10 cellular contexts compared by ENCODE assay signal in the genomic region with DNA sequence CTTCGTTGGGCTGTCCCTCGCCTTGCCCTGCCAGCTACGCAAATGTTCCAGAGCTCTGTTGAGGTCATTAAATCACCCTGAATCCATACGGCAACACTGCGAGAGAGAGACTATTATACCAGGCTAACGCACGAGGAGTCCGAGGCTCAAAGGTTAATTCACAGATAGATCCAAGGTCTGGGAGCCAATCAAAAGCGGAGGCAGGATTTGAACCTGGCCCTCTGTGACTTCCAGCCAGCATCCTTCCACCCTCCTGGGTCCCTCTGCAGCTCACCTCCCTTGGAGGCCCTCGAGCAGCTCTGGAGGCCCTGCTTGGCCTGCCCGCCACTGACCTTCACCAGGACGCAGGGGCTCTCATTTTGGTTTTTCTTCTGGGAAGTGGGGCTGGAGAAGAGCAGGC. TPM values are rescaled to one million over a fixed set of nuclear protein-coding genes. Genes with fewer than 3 reads are reported as not detected.
DNase-seq lines count a peak whose midpoint lies in the region; ATAC-seq and TF ChIP-seq lines count a peak whose summit lies in the region.
"Had no signal": no experiment of that assay in that cellular context is flagged by ENCODE, and none has a peak within 500 bp of the region (broad histone marks: within the 10 kb centered on the region; RNA-seq: fewer than 3 reads in every experiment).

No MANE protein-coding gene starts in this region.

- in situ Hi-C loops in mammary epithelial cell (cut with MboI; ENCODE audit: low sequenced_read_pairs in 2 of 2), result no loop called here

- H3K36me3 Mint-ChIP-seq in memory B cell, result peaks cover 2% of the 10 kb centered on the region

- no peak for TF ChIP-seq EP300 in tibial nerve (IDR thresholded peaks at IDR 0.05)

- TF ChIP-seq POLR2A in breast epithelium (IDR thresholded peaks at IDR 0.05), result no peak
- TF ChIP-seq POLR2A in tibial nerve (IDR thresholded peaks at IDR 0.05), result no peak

- peak overlapping the region in 1 of 2 donors; percentile 76 for H3K27ac ChIP-seq in breast epithelium
- no peak overlapping the region for H3K27ac ChIP-seq in mammary epithelial cell (ENCODE audit: insufficient read depth, low read depth, low read length)
- H3K27ac ChIP-seq in tibial nerve, result peak overlapping the region; percentile 63 to 87 (median 75)

- peak overlapping the region; percentile 85 for H3K4me3 Mint-ChIP-seq in memory B cell
- H3K4me3 Mint-ChIP-seq: mesothelial cell of epicardium had no signal

- H4K20me1 ChIP-seq in mammary epithelial cell (ENCODE audit: insufficient read depth, low read length), result no peaks in the 10 kb centered on the region

- BruUV-seq in mammary epithelial cell (replicated peaks; lab: Mats Ljungman, UMichigan), result no TSS peak

- ATAC-seq in memory B cell (ENCODE audit: low read depth), result no peak

- peaks cover 5% of the 10 kb centered on the region for H3K4me1 Mint-ChIP-seq in memory B cell
- H3K4me1 Mint-ChIP-seq: mesothelial cell of epicardium had no signal

- H3K9me3 ChIP-seq in breast epithelium (no peaks in the 10 kb centered on the region), mammary epithelial cell (replicated peaks; ENCODE audit: insufficient read depth, low read length) (no peaks in the 10 kb centered on the region), adipocyte (ENCODE audit: control insufficient read depth, low read length) (no peaks in the 10 kb centered on the region), tibial nerve (no peaks in the 10 kb centered on the region)

- peak overlapping the region; percentile 57 to 76 (median 63) for H3K4me3 ChIP-seq in breast epithelium
- no peak overlapping the region for H3K4me3 ChIP-seq in mammary epithelial cell (replicated peaks in 1 of 3; ENCODE audit: insufficient read depth in 1 of 3, low read depth in 2 of 3, low read length in 3 of 3)
- H3K4me3 ChIP-seq in adipocyte (ENCODE audit: low read length), result peak overlapping the region; percentile 75
- H3K4me3 ChIP-seq in tibial nerve, result peak overlapping the region in 3 of 4 donors; percentile 40 to 74 (median 41)

- H3K4me1 ChIP-seq in breast epithelium, result peaks cover 2 to 18% of the 10 kb centered on the region in 2 donors
- peaks cover 20% of the 10 kb centered on the region for H3K4me1 ChIP-seq in mammary epithelial cell (ENCODE audit: insufficient read depth, low read length)
- peaks cover 38% of the 10 kb centered on the region for H3K4me1 ChIP-seq in adipocyte (ENCODE audit: control insufficient read depth, insufficient read depth, low read length)
- peaks cover 0 to 54% (median 16%) of the 10 kb centered on the region in 4 donors for H3K4me1 ChIP-seq in tibial nerve

- H3K27me3 ChIP-seq in breast epithelium (no peaks in the 10 kb centered on the region), mammary epithelial cell (ENCODE audit: insufficient read depth, low read length) (no peaks in the 10 kb centered on the region), adipocyte (replicated peaks; ENCODE audit: control insufficient read depth, insufficient read depth, low read length) (no peaks in the 10 kb centered on the region), tibial nerve (no peaks in the 10 kb centered on the region)

- CTCF ChIA-PET in mammary epithelial cell (lab: Charles Lee; ENCODE audit: low non-redundant PET), result no interaction called here
- CTCF ChIA-PET in GM10248 (lab: Yijun Ruan, JAX), result interaction anchor here (1.1 to 2.6 kb wide), 3 partner anchors 11 to 186 kb away, joined by 3 to 11 read pairs (median 3); no protein-coding TSS in a partner anchor

- no peaks in the 10 kb centered on the region for H3K36me3 ChIP-seq in breast epithelium
- H3K36me3 ChIP-seq in mammary epithelial cell (ENCODE audit: insufficient read depth, low read length), result no peaks in the 10 kb centered on the region
- peaks cover 9% of the 10 kb centered on the region for H3K36me3 ChIP-seq in adipocyte (ENCODE audit: control insufficient read depth, insufficient read depth, low read length, severe bottlenecking)
- peaks cover 0 to 26% (median 0%) of the 10 kb centered on the region in 3 donors for H3K36me3 ChIP-seq in tibial nerve

- WGBS in mammary epithelial cell (ENCODE audit: low coverage, missing lambda C conversion rate), result 98% methylated on average over 8 of the region's 12 CpGs
- 58 to 67% methylated on average over 12 of the region's 12 CpGs for WGBS in tibial nerve, 2 donors

- no peaks in the 10 kb centered on the region for H3K9me3 Mint-ChIP-seq in memory B cell
- H3K9me3 Mint-ChIP-seq: mesothelial cell of epicardium had no signal

- intact Hi-C loops in breast epithelium (cut with DNase I; ENCODE audit: low total_unique reads), result no loop called here
- intact Hi-C loops in mammary epithelial cell (cut with micrococcal nuclease), result no loop called here

- H3K27ac Mint-ChIP-seq in memory B cell, result peak overlapping the region; percentile 31

- POLR2A ChIA-PET in GM10248 (lab: Yijun Ruan, JAX), result no interaction called here

- no peaks in the 10 kb centered on the region for H3K79me2 ChIP-seq in mammary epithelial cell (ENCODE audit: insufficient read depth, low read length)

- DNase-seq in breast epithelium (ENCODE audit: low spot score in 2 of 2) (no peak), mammary epithelial cell (no peak), adipocyte (ENCODE audit: low read depth) (no peak), memory B cell (ENCODE audit: low spot score in 2 of 2) (no peak), tibial nerve (ENCODE audit: low spot score in 2 of 2) (no peak), GM10248 (ENCODE audit: extremely low spot score) (no peak), NOMO-1 treated with dmso at 0.1 percent for 144 hours (lab: John Stamatoyannopoulos, UW; ENCODE audit: unreplicated experiment) (no peak)
- DNase-seq in central memory CD4-positive, alpha-beta T cell, result no peak
- DNase-seq: amniotic stem cell had no signal

- no peak overlapping the region for H2AFZ ChIP-seq in mammary epithelial cell (ENCODE audit: low read depth, low read length)

- H3K4me2 ChIP-seq in mammary epithelial cell (ENCODE audit: insufficient read depth, low read depth, low read length), result no peak overlapping the region

- TF ChIP-seq CTCF in breast epithelium (IDR thresholded peaks at IDR 0.05) (no peak), mammary epithelial cell (conservative IDR thresholded peaks at IDR 0.05 in 1 of 2, IDR thresholded peaks at IDR 0.05 in 1 of 2; ENCODE audit: extremely low read depth in 1 of 2, insufficient read depth in 1 of 2, low read depth in 1 of 2, low read length in 2 of 2) (no peak), tibial nerve (IDR thresholded peaks at IDR 0.05) (no peak), GM10248 (IDR thresholded peaks at IDR 0.05; ENCODE audit: control extremely low read depth, extremely low read depth, low read depth, missing control alignments) (no peak)

- no peaks in the 10 kb centered on the region for H3K27me3 Mint-ChIP-seq in memory B cell

- dilution Hi-C loops in mammary epithelial cell (cut with HindIII; ENCODE audit: low sequenced_read_pairs), result no loop called here

- H3K9ac ChIP-seq in mammary epithelial cell (ENCODE audit: insufficient read depth, low read length) (no peak overlapping the region), adipocyte (ENCODE audit: low read length) (peak overlapping the region; percentile 78)

RNA-seq across cellular contexts. Expression of a gene that starts 42.1 kb away (rescaled TPM):
- total RNA-seq in breast epithelium (1 to 10 TPM; 2.3 to 9.1 (median 4.3) TPM), mammary epithelial cell (1 to 10 TPM in 1 of 2 donors, under 1 TPM in 1; 0.26 to 3.7 TPM), tibial nerve (10 to 100 TPM; 14.9 to 22.6 (median 19.1) TPM)
- polyA plus RNA-seq in mammary epithelial cell, result 0.03 TPM
- not detected for polyA minus RNA-seq in mammary epithelial cell

Comparison
In these comparisons a context has a peak if more than half of its experiments do, and no peak if none do; other contexts are left out.
1. H3K4me3 ChIP-seq: peak in breast epithelium (3 of 3), adipocyte (single experiment) and tibial nerve (3 of 4); none in mammary epithelial cell (0 of 3).